11 cellular contexts compared by ENCODE assay signal in genomic region chr2:1605659-1606400, GRCh38.
A peak's percentile ranks its signal among the peaks of the same experiment; 100 is the strongest.
DNase-seq lines count a peak whose midpoint lies in the region; ATAC-seq and TF ChIP-seq lines count a peak whose summit lies in the region.
"Had no signal": no experiment of that assay in that cellular context is flagged by ENCODE, and none has a peak within 500 bp of the region (broad histone marks: within the 10 kb centered on the region; RNA-seq: fewer than 3 reads in every experiment).

No MANE protein-coding gene starts in this region.

- H3K4me1 Mint-ChIP-seq in T-helper 2 cell treated with Interferon-gamma antibody and Interleukin-4, amounts not matched to agents 5 μg/mL and 100 μg/mL, for 36 hours (ENCODE audit: low read depth): no peaks in the 10 kb centered on the region
- peaks cover 20% of the 10 kb centered on the region for H3K4me1 Mint-ChIP-seq in endothelial cell (ENCODE audit: unreplicated experiment)

- no peak overlapping the region for H3K27ac Mint-ChIP-seq in T-helper 2 cell treated with Interferon-gamma antibody and Interleukin-4, amounts not matched to agents 5 μg/mL and 100 μg/mL, for 36 hours
- H3K27ac Mint-ChIP-seq in endothelial cell (ENCODE audit: unreplicated experiment): no peak overlapping the region
- H3K27ac Mint-ChIP-seq: activated naive CD8-positive, alpha-beta T cell treated with anti-CD3 and anti-CD28 coated beads for 36 hours had no signal

- CTCF ChIA-PET in OCI-LY7 (lab: Charles Lee; ENCODE audit: unreplicated experiment): interaction anchor here (0.6 kb wide), 1 partner anchor 87 kb away, joined by 3 read pairs; no protein-coding TSS in a partner anchor

- H3K27ac ChIP-seq in iPS-20b (ENCODE audit: low read length) (no peak overlapping the region), smooth muscle cell (ENCODE audit: low read depth) (peak overlapping the region; percentile 70), OCI-LY7 (ENCODE audit: low read depth, low read length, poor library complexity, severe bottlenecking) (no peak overlapping the region)
- H3K27ac ChIP-seq: pancreas had no signal

- POLR2A ChIA-PET in OCI-LY7 (lab: Charles Lee): interaction anchor here (0.6 kb wide), 1 partner anchor 58 kb away, joined by 3 read pairs; no protein-coding TSS in a partner anchor

- H3K4me2 ChIP-seq in smooth muscle cell: peak overlapping the region; percentile 49
- no peak overlapping the region for H3K4me2 ChIP-seq in OCI-LY7 (ENCODE audit: low read length)

- no peaks in the 10 kb centered on the region for H3K9me3 ChIP-seq in adipocyte (ENCODE audit: control insufficient read depth, low read length)
- no peaks in the 10 kb centered on the region for H3K9me3 ChIP-seq in iPS-20b (ENCODE audit: insufficient read depth, low read depth, low read length)
- no peaks in the 10 kb centered on the region for H3K9me3 ChIP-seq in smooth muscle cell (replicated peaks; ENCODE audit: low read depth)
- no peaks in the 10 kb centered on the region for H3K9me3 ChIP-seq in OCI-LY7 (ENCODE audit: low read length)
- H3K9me3 ChIP-seq: pancreas had no signal

- intact Hi-C loops in OCI-LY7 (cut with micrococcal nuclease; ENCODE audit: unreplicated experiment): no loop called here

- H3K9me3 Mint-ChIP-seq in T-helper 2 cell treated with Interferon-gamma antibody and Interleukin-4, amounts not matched to agents 5 μg/mL and 100 μg/mL, for 36 hours: no peaks in the 10 kb centered on the region
- H3K9me3 Mint-ChIP-seq in endothelial cell (ENCODE audit: unreplicated experiment): no peaks in the 10 kb centered on the region
- H3K9me3 Mint-ChIP-seq: activated naive CD8-positive, alpha-beta T cell treated with anti-CD3 and anti-CD28 coated beads for 36 hours had no signal

- no peaks in the 10 kb centered on the region for H3K9me2 ChIP-seq in OCI-LY7 (ENCODE audit: insufficient read depth, low read length)

- H2AFZ ChIP-seq in smooth muscle cell (ENCODE audit: low read depth): no peak overlapping the region
- H2AFZ ChIP-seq in OCI-LY7 (ENCODE audit: low read length): no peak overlapping the region

- TF ChIP-seq CTCF in smooth muscle cell (IDR thresholded peaks at IDR 0.05; ENCODE audit: borderline replicate concordance, insufficient read depth, poor library complexity, severe bottlenecking): no peak
- no peak for TF ChIP-seq CTCF in OCI-LY7 (conservative IDR thresholded peaks at IDR 0.05; ENCODE audit: low read length)
- TF ChIP-seq CTCF in endothelial cell (IDR thresholded peaks at IDR 0.05; ENCODE audit: unreplicated experiment): no peak

- H3K4me1 ChIP-seq in adipocyte (ENCODE audit: control insufficient read depth, insufficient read depth, low read length) (peaks cover 36% of the 10 kb centered on the region), iPS-20b (ENCODE audit: insufficient read depth, low read length) (peaks cover 8% of the 10 kb centered on the region; the same call in 1 of the 2 replicates), smooth muscle cell (ENCODE audit: low read depth) (peaks cover 15% of the 10 kb centered on the region), OCI-LY7 (ENCODE audit: insufficient read depth, low read length, poor library complexity, severe bottlenecking) (peaks cover 13% of the 10 kb centered on the region)
- H3K4me1 ChIP-seq: pancreas had no signal

- no peaks in the 10 kb centered on the region for H3K27me3 Mint-ChIP-seq in T-helper 2 cell treated with Interferon-gamma antibody and Interleukin-4, amounts not matched to agents 5 μg/mL and 100 μg/mL, for 36 hours (ENCODE audit: low read depth)
- no peaks in the 10 kb centered on the region for H3K27me3 Mint-ChIP-seq in endothelial cell (ENCODE audit: unreplicated experiment)

- WGBS in smooth muscle cell (ENCODE audit: low lambda C conversion rate): 26% methylated on average over 28 of the region's 28 CpGs

- peak; percentile 34 for DNase-seq in adipocyte (ENCODE audit: low read depth)
- DNase-seq in smooth muscle cell (lab: John Stamatoyannopoulos, UW; ENCODE audit: unreplicated experiment): peak; percentile 17
- no peak for DNase-seq in OCI-LY7 (ENCODE audit: low spot score)
- no peak for DNase-seq in NCI-H524 (lab: John Stamatoyannopoulos, UW)
- no peak for DNase-seq in T-helper 2 cell treated with Interferon-gamma antibody and Interleukin-4, amounts not matched to agents 5 μg/mL and 100 μg/mL, for 36 hours (ENCODE audit: low spot score)
- DNase-seq in endothelial cell (ENCODE audit: low spot score): no peak
- DNase-seq: activated naive CD8-positive, alpha-beta T cell treated with anti-CD3 and anti-CD28 coated beads for 36 hours; pancreas had no signal

- H3K27me3 ChIP-seq in adipocyte (replicated peaks; ENCODE audit: control insufficient read depth, insufficient read depth, low read length): no peaks in the 10 kb centered on the region
- H3K27me3 ChIP-seq in iPS-20b (ENCODE audit: insufficient read depth, low read length): no peaks in the 10 kb centered on the region
- no peaks in the 10 kb centered on the region for H3K27me3 ChIP-seq in smooth muscle cell (ENCODE audit: low read depth)
- H3K27me3 ChIP-seq: pancreas had no signal

- H3F3A ChIP-seq in smooth muscle cell (ENCODE audit: low read depth): no peaks in the 10 kb centered on the region

- H4K20me1 ChIP-seq in smooth muscle cell (ENCODE audit: low read depth) (no peaks in the 10 kb centered on the region), OCI-LY7 (ENCODE audit: insufficient read depth, low read length) (no peaks in the 10 kb centered on the region)

- ATAC-seq in GM21447 (IDR thresholded peaks at IDR 0.05; ENCODE audit: unreplicated experiment): peak; percentile 58
- ATAC-seq: esophagus mucosa had no signal

- no peaks in the 10 kb centered on the region for H3K79me2 ChIP-seq in smooth muscle cell (ENCODE audit: low read depth)
- no peaks in the 10 kb centered on the region for H3K79me2 ChIP-seq in OCI-LY7 (ENCODE audit: insufficient read depth, low read depth, low read length)

- H3K9ac ChIP-seq in adipocyte (ENCODE audit: low read length): no peak overlapping the region
- H3K9ac ChIP-seq in iPS-20b (ENCODE audit: low read depth, low read length): peak overlapping the region; percentile 50; the same call in 1 of the 2 replicates
- H3K9ac ChIP-seq in smooth muscle cell (ENCODE audit: low read depth): peak overlapping the region; percentile 57

- no TSS peak for BruUV-seq in OCI-LY7 (replicated peaks; lab: Mats Ljungman, UMichigan)

- H3K36me3 ChIP-seq in adipocyte (ENCODE audit: control insufficient read depth, insufficient read depth, low read length, severe bottlenecking) (no peaks in the 10 kb centered on the region), iPS-20b (ENCODE audit: insufficient read depth, low read depth, low read length) (no peaks in the 10 kb centered on the region), smooth muscle cell (ENCODE audit: low read depth) (no peaks in the 10 kb centered on the region), OCI-LY7 (ENCODE audit: insufficient read depth, low read length) (no peaks in the 10 kb centered on the region)
- H3K36me3 ChIP-seq: pancreas had no signal

- peak overlapping the region; percentile 55 for H3K4me3 ChIP-seq in adipocyte (ENCODE audit: low read length)
- H3K4me3 ChIP-seq in iPS-20b (ENCODE audit: low read length): no peak overlapping the region
- H3K4me3 ChIP-seq in smooth muscle cell: no peak overlapping the region
- no peak overlapping the region for H3K4me3 ChIP-seq in OCI-LY7 (ENCODE audit: low read depth, low read length, poor library complexity, severe bottlenecking)
- H3K4me3 ChIP-seq: pancreas had no signal

- no peaks in the 10 kb centered on the region for H3K36me3 Mint-ChIP-seq in T-helper 2 cell treated with Interferon-gamma antibody and Interleukin-4, amounts not matched to agents 5 μg/mL and 100 μg/mL, for 36 hours (ENCODE audit: low read depth)
- H3K36me3 Mint-ChIP-seq in endothelial cell (ENCODE audit: low read depth, unreplicated experiment): peaks cover 5% of the 10 kb centered on the region
- H3K36me3 Mint-ChIP-seq: activated naive CD8-positive, alpha-beta T cell treated with anti-CD3 and anti-CD28 coated beads for 36 hours had no signal

- H3K4me3 Mint-ChIP-seq in T-helper 2 cell treated with Interferon-gamma antibody and Interleukin-4, amounts not matched to agents 5 μg/mL and 100 μg/mL, for 36 hours: no peak overlapping the region
- no peak overlapping the region for H3K4me3 Mint-ChIP-seq in endothelial cell (ENCODE audit: unreplicated experiment)
- H3K4me3 Mint-ChIP-seq: activated naive CD8-positive, alpha-beta T cell treated with anti-CD3 and anti-CD28 coated beads for 36 hours had no signal

Comparison
In these comparisons a context has a peak if more than half of its experiments do, and no peak if none do; other contexts are left out.
1. DNase-seq: peak in adipocyte (single experiment) and smooth muscle cell (single experiment); none in OCI-LY7 (single experiment), NCI-H524 (0 of 2), T-helper 2 cell treated with Interferon-gamma antibody and Interleukin-4, amounts not matched to agents 5 μg/mL and 100 μg/mL, for 36 hours (single experiment) and endothelial cell (single experiment).